8 cellular contexts compared by ENCODE assay signal in genomic region chr7:73717991-73718405, GRCh38. TPM values are rescaled to one million over a fixed set of nuclear protein-coding genes. Genes with fewer than 3 reads are reported as not detected.
DNase-seq lines count a peak whose midpoint lies in the region; ATAC-seq and TF ChIP-seq lines count a peak whose summit lies in the region.

No MANE protein-coding gene starts in this region.

- H3K9me3 Mint-ChIP-seq in activated T-helper 17 cell treated with anti-CD3 and anti-CD28 coated beads, Interleukin-2, amount 50 U/mL, for 72 hours = no peaks in the 10 kb centered on the region
- H3K9me3 Mint-ChIP-seq in immature natural killer cell = no peaks in the 10 kb centered on the region

- ATAC-seq in activated T-helper 17 cell treated with anti-CD3 and anti-CD28 coated beads, Interleukin-2, amount 50 U/mL, for 72 hours (replicated peaks) = peak; percentile 86

- H3K27me3 Mint-ChIP-seq in activated T-helper 17 cell treated with anti-CD3 and anti-CD28 coated beads, Interleukin-2, amount 50 U/mL, for 72 hours = no peaks in the 10 kb centered on the region
- H3K27me3 Mint-ChIP-seq in immature natural killer cell (ENCODE audit: low read depth in 3 of 3) = peaks cover 6 to 11% (median 7%) of the 10 kb centered on the region in 3 donors

- H3K4me1 Mint-ChIP-seq in activated T-helper 17 cell treated with anti-CD3 and anti-CD28 coated beads, Interleukin-2, amount 50 U/mL, for 72 hours = peaks cover 17% of the 10 kb centered on the region
- peaks cover 26 to 29% of the 10 kb centered on the region in 2 donors for H3K4me1 Mint-ChIP-seq in immature natural killer cell

- no peak for TF ChIP-seq CTCF in GM12875 (IDR thresholded peaks at IDR 0.05; ENCODE audit: borderline replicate concordance, insufficient read depth, low read depth, low read length)

- H3K4me3 Mint-ChIP-seq in activated T-helper 17 cell treated with anti-CD3 and anti-CD28 coated beads, Interleukin-2, amount 50 U/mL, for 72 hours = peak overlapping the region; percentile 79
- peak overlapping the region; percentile 88 to 93 (median 90) for H3K4me3 Mint-ChIP-seq in immature natural killer cell

- H3K36me3 Mint-ChIP-seq in activated T-helper 17 cell treated with anti-CD3 and anti-CD28 coated beads, Interleukin-2, amount 50 U/mL, for 72 hours (ENCODE audit: low read depth) = peaks cover 20% of the 10 kb centered on the region
- peaks cover 0 to 4% (median 0%) of the 10 kb centered on the region in 3 donors for H3K36me3 Mint-ChIP-seq in immature natural killer cell

- peak overlapping the region; percentile 7 for H3K4me3 ChIP-seq in GM12875 (ENCODE audit: low read depth, low read length)

- H3K27ac Mint-ChIP-seq in activated T-helper 17 cell treated with anti-CD3 and anti-CD28 coated beads, Interleukin-2, amount 50 U/mL, for 72 hours = peak overlapping the region; percentile 85
- H3K27ac Mint-ChIP-seq in immature natural killer cell = peak overlapping the region; percentile 58 to 89 (median 87)

- peak; percentile 97 for DNase-seq in RKO (ENCODE audit: low spot score)
- peak; percentile 76 to 80 (median 79) for DNase-seq in immature natural killer cell
- peak; percentile 63 to 65 for DNase-seq in stimulated activated CD8-positive, alpha-beta memory T cell treated with anti-CD3 and anti-CD28 coated beads, Interleukin-2, amount 100 ng/mL, for 1 hour (ENCODE audit: low read depth in 2 of 2)
- no peak for DNase-seq in NCI-H345 treated with DMSO at 0.1 percent for 48 hours (lab: John Stamatoyannopoulos, UW; ENCODE audit: unreplicated experiment)
- no peak for DNase-seq in HuH-7 (ENCODE audit: low spot score)
- no peak for DNase-seq in mesenteric fat pad (ENCODE audit: low spot score)

RNA-seq across cellular contexts. Expression of gene STX1A, which starts 1.5 kb away (rescaled TPM):
- 10 to 100 TPM; 16.8 to 40.9 TPM for total RNA-seq in activated T-helper 17 cell treated with anti-CD3 and anti-CD28 coated beads, Interleukin-2, amount 50 U/mL, for 72 hours
- 1 to 10 TPM; 2.1 to 5.3 (median 4.0) TPM for polyA plus RNA-seq in immature natural killer cell
- total RNA-seq in mesenteric fat pad = 3.5 TPM

RNA-seq across cellular contexts. Expression of gene ABHD11, which starts 20.6 kb away (rescaled TPM):
- 10 to 100 TPM; 11.9 to 21.2 TPM for total RNA-seq in activated T-helper 17 cell treated with anti-CD3 and anti-CD28 coated beads, Interleukin-2, amount 50 U/mL, for 72 hours
- 10 to 100 TPM; 12.7 to 19.4 (median 16.5) TPM for polyA plus RNA-seq in immature natural killer cell
- 14.3 TPM for total RNA-seq in mesenteric fat pad

RNA-seq across cellular contexts. Expression of gene BUD23, which starts 34.6 kb away (rescaled TPM):
- 10 to 100 TPM; 54.6 to 82.3 TPM for total RNA-seq in activated T-helper 17 cell treated with anti-CD3 and anti-CD28 coated beads, Interleukin-2, amount 50 U/mL, for 72 hours
- polyA plus RNA-seq in immature natural killer cell = 100 to 1,000 TPM; 121 to 208 (median 122) TPM
- total RNA-seq in mesenteric fat pad = 51.9 TPM

RNA-seq across cellular contexts. Expression of gene DNAJC30, which starts 34.7 kb away (rescaled TPM):
- total RNA-seq in activated T-helper 17 cell treated with anti-CD3 and anti-CD28 coated beads, Interleukin-2, amount 50 U/mL, for 72 hours = 1 to 10 TPM; 5.3 to 7.6 TPM
- 1 to 10 TPM; 3.3 to 8.8 (median 7.3) TPM for polyA plus RNA-seq in immature natural killer cell
- total RNA-seq in mesenteric fat pad = 11.7 TPM

RNA-seq across cellular contexts. Expression of gene VPS37D, which starts 50.4 kb away (rescaled TPM):
- total RNA-seq in activated T-helper 17 cell treated with anti-CD3 and anti-CD28 coated beads, Interleukin-2, amount 50 U/mL, for 72 hours = under 1 TPM; 0.15 to 0.48 TPM
- polyA plus RNA-seq in immature natural killer cell = under 1 TPM in 1 of 3 donors, not detected in 2; 0.39 TPM
- total RNA-seq in mesenteric fat pad = 2.0 TPM

Comparison
In these comparisons a context has a peak if more than half of its experiments do, and no peak if none do; other contexts are left out.
1. DNase-seq: peak in RKO (single experiment), immature natural killer cell (3 of 3) and stimulated activated CD8-positive, alpha-beta memory T cell treated with anti-CD3 and anti-CD28 coated beads, Interleukin-2, amount 100 ng/mL, for 1 hour (2 of 2); none in NCI-H345 treated with DMSO at 0.1 percent for 48 hours (single experiment), HuH-7 (single experiment) and mesenteric fat pad (single experiment).